Comparison of ENCODE assay signal across 10 cellular contexts in genomic region chr2:85309699-85310321, GRCh38. TPM values are rescaled to one million over a fixed set of nuclear protein-coding genes. Genes with fewer than 3 reads are reported as not detected.
DNase-seq lines count a peak whose midpoint lies in the region; ATAC-seq lines count a peak whose summit lies in the region.
"Had no signal": no experiment of that assay in that cellular context is flagged by ENCODE, and none has a peak within 500 bp of the region (broad histone marks: within the 10 kb centered on the region; RNA-seq: fewer than 3 reads in every experiment).

No MANE protein-coding gene starts in this region.

- H3K36me3 Mint-ChIP-seq in CD8-positive, alpha-beta memory T cell: peaks cover 0 to 11% (median 3%) of the 10 kb centered on the region in 3 donors
- peaks cover 15% of the 10 kb centered on the region for H3K36me3 Mint-ChIP-seq in activated naive CD8-positive, alpha-beta T cell treated with anti-CD3 and anti-CD28 coated beads for 36 hours
- peaks cover 0 to 16% (median 3%) of the 10 kb centered on the region in 3 donors for H3K36me3 Mint-ChIP-seq in naive thymus-derived CD8-positive, alpha-beta T cell

- peaks cover 31% of the 10 kb centered on the region for H3K4me1 ChIP-seq in CD8-positive, alpha-beta memory T cell (ENCODE audit: insufficient read depth, low read length)
- H3K4me1 ChIP-seq: parathyroid adenoma had no signal

- peaks cover 33 to 51% (median 34%) of the 10 kb centered on the region in 3 donors for H3K4me1 Mint-ChIP-seq in CD8-positive, alpha-beta memory T cell
- peaks cover 27% of the 10 kb centered on the region for H3K4me1 Mint-ChIP-seq in activated naive CD8-positive, alpha-beta T cell treated with anti-CD3 and anti-CD28 coated beads for 36 hours
- H3K4me1 Mint-ChIP-seq in naive thymus-derived CD8-positive, alpha-beta T cell: peaks cover 26 to 65% (median 50%) of the 10 kb centered on the region in 4 donors

- peak; percentile 67 to 70 for ATAC-seq in naive thymus-derived CD8-positive, alpha-beta T cell
- no peak for ATAC-seq in GM21619 (IDR thresholded peaks at IDR 0.05; ENCODE audit: unreplicated experiment)

- H3K4me3 ChIP-seq in CD8-positive, alpha-beta memory T cell (ENCODE audit: low read length): peak overlapping the region; percentile 27

- peak in 2 of 5 donors; percentile 24 to 48 for DNase-seq in CD8-positive, alpha-beta memory T cell
- DNase-seq in KBM-7: peak; percentile 27
- no peak for DNase-seq in activated naive CD8-positive, alpha-beta T cell treated with anti-CD3 and anti-CD28 coated beads for 36 hours
- peak in 4 of 10 donors; percentile 13 to 49 (median 46) for DNase-seq in naive thymus-derived CD8-positive, alpha-beta T cell
- no peak for DNase-seq in NK-92 (lab: John Stamatoyannopoulos, UW; ENCODE audit: unreplicated experiment)
- DNase-seq in stimulated activated CD8-positive, alpha-beta memory T cell treated with anti-CD3 and anti-CD28 coated beads, Interleukin-4, amount 100 ng/mL, for 48 hours: no peak
- DNase-seq in NCI-H524 treated with DMSO at 0.1 percent for 48 hours (lab: John Stamatoyannopoulos, UW): no peak

- H3K27me3 ChIP-seq in CD8-positive, alpha-beta memory T cell (ENCODE audit: insufficient read depth, low read length, poor library complexity, severe bottlenecking): no peaks in the 10 kb centered on the region

- H3K27ac Mint-ChIP-seq in CD8-positive, alpha-beta memory T cell: peak overlapping the region; percentile 84 to 96 (median 93)
- peak overlapping the region; percentile 77 for H3K27ac Mint-ChIP-seq in activated naive CD8-positive, alpha-beta T cell treated with anti-CD3 and anti-CD28 coated beads for 36 hours
- H3K27ac Mint-ChIP-seq in naive thymus-derived CD8-positive, alpha-beta T cell: peak overlapping the region; percentile 92 to 98 (median 96)

- H3K9me3 ChIP-seq in CD8-positive, alpha-beta memory T cell (ENCODE audit: low read length): no peaks in the 10 kb centered on the region

- CTCF ChIA-PET in CD8-positive, alpha-beta memory T cell (lab: Charles Lee): interaction anchor here (1.1 to 3.1 kb wide), 7 partner anchors 9 to 242 kb away, joined by 3 to 22 read pairs (median 5); no protein-coding TSS in a partner anchor

- H3K4me3 Mint-ChIP-seq in CD8-positive, alpha-beta memory T cell: peak overlapping the region; percentile 82 to 90 (median 87)
- H3K4me3 Mint-ChIP-seq in activated naive CD8-positive, alpha-beta T cell treated with anti-CD3 and anti-CD28 coated beads for 36 hours: peak overlapping the region; percentile 64
- peak overlapping the region; percentile 77 to 91 (median 84) for H3K4me3 Mint-ChIP-seq in naive thymus-derived CD8-positive, alpha-beta T cell

- no peaks in the 10 kb centered on the region for H3K27me3 Mint-ChIP-seq in CD8-positive, alpha-beta memory T cell
- no peaks in the 10 kb centered on the region for H3K27me3 Mint-ChIP-seq in activated naive CD8-positive, alpha-beta T cell treated with anti-CD3 and anti-CD28 coated beads for 36 hours
- no peaks in the 10 kb centered on the region for H3K27me3 Mint-ChIP-seq in naive thymus-derived CD8-positive, alpha-beta T cell

- H3K36me3 ChIP-seq in CD8-positive, alpha-beta memory T cell (ENCODE audit: insufficient read depth, low read length): no peaks in the 10 kb centered on the region

- POLR2A ChIA-PET in CD8-positive, alpha-beta memory T cell (lab: Charles Lee): interaction anchor here (0.6 to 4.7 kb wide), 8 partner anchors 8 to 224 kb away, joined by 3 to 31 read pairs (median 4); partner anchors contain the start of genes ELMOD3, RETSAT, SH2D6 and TGOLN2
- POLR2A ChIA-PET in naive thymus-derived CD8-positive, alpha-beta T cell (lab: Charles Lee): interaction anchor here (0.5 to 2.9 kb wide), 9 partner anchors 8 to 47 kb away, joined by 3 to 77 read pairs (median 4); partner anchors contain the start of genes ELMOD3, RETSAT and TGOLN2

- H3K9me3 Mint-ChIP-seq in CD8-positive, alpha-beta memory T cell: no peaks in the 10 kb centered on the region
- no peaks in the 10 kb centered on the region for H3K9me3 Mint-ChIP-seq in activated naive CD8-positive, alpha-beta T cell treated with anti-CD3 and anti-CD28 coated beads for 36 hours
- no peaks in the 10 kb centered on the region for H3K9me3 Mint-ChIP-seq in naive thymus-derived CD8-positive, alpha-beta T cell

- H3K27ac ChIP-seq in CD8-positive, alpha-beta memory T cell (ENCODE audit: low read depth, low read length): no peak overlapping the region
- H3K27ac ChIP-seq: epithelial cell of prostate, parathyroid adenoma had no signal

- in situ Hi-C loops in KBM-7 (cut with MboI; ENCODE audit: low pct_unique_long_range_greater_than_20kb, low sequenced_read_pairs): no loop called here

RNA-seq across cellular contexts. Expression of gene TGOLN2, which starts 18.0 kb away (rescaled TPM):
- total RNA-seq in CD8-positive, alpha-beta memory T cell: 10 to 100 TPM; 93.4 to 95.6 TPM
- polyA plus RNA-seq in CD8-positive, alpha-beta memory T cell: 55.9 TPM
- total RNA-seq in activated naive CD8-positive, alpha-beta T cell treated with anti-CD3 and anti-CD28 coated beads for 36 hours: 10 to 100 TPM; 74.9 to 77.2 TPM
- total RNA-seq in naive thymus-derived CD8-positive, alpha-beta T cell: 100 to 1,000 TPM; 215 to 227 TPM
- polyA plus RNA-seq in naive thymus-derived CD8-positive, alpha-beta T cell: 10 to 100 TPM; 55.6 to 80.0 (median 65.1) TPM

RNA-seq across cellular contexts. Expression of gene RETSAT, which starts 44.5 kb away (rescaled TPM):
- 10 to 100 TPM; 33.4 to 36.0 TPM for total RNA-seq in CD8-positive, alpha-beta memory T cell
- polyA plus RNA-seq in CD8-positive, alpha-beta memory T cell: 23.7 TPM
- 10 to 100 TPM; 21.5 to 23.3 TPM for total RNA-seq in activated naive CD8-positive, alpha-beta T cell treated with anti-CD3 and anti-CD28 coated beads for 36 hours
- 10 to 100 TPM; 21.3 to 25.6 TPM for total RNA-seq in naive thymus-derived CD8-positive, alpha-beta T cell
- 10 to 100 TPM in 1 of 3 donors, 1 to 10 TPM in 2; 6.6 to 15.1 (median 9.9) TPM for polyA plus RNA-seq in naive thymus-derived CD8-positive, alpha-beta T cell

RNA-seq across cellular contexts. Expression of gene ELMOD3, which starts 44.8 kb away (rescaled TPM):
- 10 to 100 TPM; 13.6 to 14.4 TPM for total RNA-seq in CD8-positive, alpha-beta memory T cell
- polyA plus RNA-seq in CD8-positive, alpha-beta memory T cell: 12.2 TPM
- 10 to 100 TPM in 1 of 2 experiments, 1 to 10 TPM in 1; 9.8 to 11.3 TPM for total RNA-seq in activated naive CD8-positive, alpha-beta T cell treated with anti-CD3 and anti-CD28 coated beads for 36 hours
- total RNA-seq in naive thymus-derived CD8-positive, alpha-beta T cell: 10 to 100 TPM; 27.7 to 29.3 TPM
- 10 to 100 TPM in 2 of 3 donors, 1 to 10 TPM in 1; 6.3 to 14.5 (median 11.8) TPM for polyA plus RNA-seq in naive thymus-derived CD8-positive, alpha-beta T cell
